In genomic region chr3:187946981-187947380, GRCh38 we compare ENCODE assay signal across 1 cellular context.
TF ChIP-seq lines count a peak whose summit lies in the region.

No MANE protein-coding gene starts in this region.

TF ChIP-seq in GM23338, 12 proteins besides CTCF, POLR2A, EP300 and RAD21 (continued from another document):
- TF ChIP-seq REST (IDR thresholded peaks at IDR 0.05; ENCODE audit: unreplicated experiment) = no peak
- TF ChIP-seq POLR2AphosphoS5 (IDR thresholded peaks at IDR 0.05; ENCODE audit: low read depth) = no peak
- TF ChIP-seq CREB1 (CRISPR knock-in tag; IDR thresholded peaks at IDR 0.05; ENCODE audit: low read depth) = no peak
- no peak for TF ChIP-seq ZNF114 (CRISPR knock-in tag; IDR thresholded peaks at IDR 0.05)
- TF ChIP-seq EZH2 (IDR thresholded peaks at IDR 0.05; ENCODE audit: low read depth, unreplicated experiment) = no peak
- no peak for TF ChIP-seq ZNF462 (CRISPR knock-in tag; IDR thresholded peaks at IDR 0.05)
- TF ChIP-seq ZNF331 (CRISPR knock-in tag; IDR thresholded peaks at IDR 0.05; ENCODE audit: low read depth) = no peak
